In the genomic region with DNA sequence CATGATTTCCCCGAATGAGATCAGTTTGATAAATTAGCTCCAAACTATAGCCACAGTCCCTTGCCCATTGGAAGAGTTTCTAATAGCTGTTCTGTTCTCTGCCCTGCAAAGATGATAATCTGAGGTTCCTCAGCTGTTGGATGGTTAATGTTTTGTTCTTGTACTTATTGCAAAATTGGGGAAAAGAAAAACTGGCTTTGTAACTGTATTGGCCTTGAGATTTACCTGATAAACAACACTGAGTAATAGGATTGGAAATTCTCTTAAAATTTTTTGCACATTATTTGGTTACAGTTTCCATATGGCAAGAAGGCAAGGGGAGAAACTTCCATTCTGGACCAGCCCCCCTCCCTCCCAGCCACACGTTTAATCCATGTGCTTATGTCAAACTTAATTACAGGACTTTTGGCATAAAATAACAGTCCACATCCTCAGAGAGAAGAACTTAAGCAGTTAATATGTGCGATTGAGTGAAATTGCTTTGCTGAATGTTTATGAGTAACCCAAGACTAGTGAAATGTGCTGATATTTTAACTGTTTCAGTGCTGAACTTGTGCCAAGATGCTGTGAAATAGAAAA, we compare ENCODE assay signal across 13 cellular contexts.
A peak's percentile ranks its signal among the peaks of the same experiment; 100 is the strongest.
DNase-seq lines count a peak whose midpoint lies in the region; ATAC-seq and TF ChIP-seq lines count a peak whose summit lies in the region.
"Had no signal": no experiment of that assay in that cellular context is flagged by ENCODE, and none has a peak within 500 bp of the region (broad histone marks: within the 10 kb centered on the region; RNA-seq: fewer than 3 reads in every experiment).

No MANE protein-coding gene starts in this region.

- H3K36me3 ChIP-seq in adrenal gland (replicated peaks in 1 of 2) (no peaks in the 10 kb centered on the region), thoracic aorta (no peaks in the 10 kb centered on the region)

- TF ChIP-seq POLR2A in adrenal gland (IDR thresholded peaks at IDR 0.05) = no peak

- H3K4me1 ChIP-seq in adrenal gland (replicated peaks in 1 of 2) = peaks cover 10 to 17% of the 10 kb centered on the region in 2 donors
- peaks cover 12 to 43% of the 10 kb centered on the region in 2 donors for H3K4me1 ChIP-seq in thoracic aorta (ENCODE audit: control insufficient read depth in 1 of 2, low read depth in 2 of 2)

- peaks cover 5% of the 10 kb centered on the region for H3K4me1 Mint-ChIP-seq in activated naive CD8-positive, alpha-beta T cell treated with anti-CD3 and anti-CD28 coated beads, Interleukin-2, amount 10 ng/mL, durations not matched to agents 7 days and 5 days
- peaks cover 4% of the 10 kb centered on the region for H3K4me1 Mint-ChIP-seq in activated naive CD8-positive, alpha-beta T cell treated with anti-CD3 and anti-CD28 coated beads for 36 hours

- H3K36me3 Mint-ChIP-seq in activated naive CD8-positive, alpha-beta T cell treated with anti-CD3 and anti-CD28 coated beads, Interleukin-2, amount 10 ng/mL, durations not matched to agents 7 days and 5 days = no peaks in the 10 kb centered on the region
- no peaks in the 10 kb centered on the region for H3K36me3 Mint-ChIP-seq in activated naive CD8-positive, alpha-beta T cell treated with anti-CD3 and anti-CD28 coated beads for 36 hours

- 10 to 23% (median 12%) methylated on average over 3 of the region's 3 CpGs for WGBS in adrenal gland, 4 donors

- H3K4me3 Mint-ChIP-seq in activated naive CD8-positive, alpha-beta T cell treated with anti-CD3 and anti-CD28 coated beads, Interleukin-2, amount 10 ng/mL, durations not matched to agents 7 days and 5 days = peak overlapping the region; percentile 44
- H3K4me3 Mint-ChIP-seq in activated naive CD8-positive, alpha-beta T cell treated with anti-CD3 and anti-CD28 coated beads for 36 hours = no peak overlapping the region
- H3K4me3 Mint-ChIP-seq: activated CD8-positive, alpha-beta T cell treated with anti-CD3 and anti-CD28 coated beads for 36 hours; activated T-helper 1 cell treated with anti-CD3 and anti-CD28 coated beads, Interleukin-12 subunit alpha, Interleukin-12 subunit beta, Interleukin-2, Interleukin-4 antibody, amounts not matched to agents 30 ng/mL and 10 ng/mL and 1 ng/mL, durations not matched to agents 14 hours and 24 hours and 36 hours had no signal

- ATAC-seq in activated naive CD8-positive, alpha-beta T cell treated with anti-CD3 and anti-CD28 coated beads, Interleukin-2, amount 10 ng/mL, durations not matched to agents 7 days and 5 days (ENCODE audit: low read depth) = no peak
- ATAC-seq in thoracic aorta (ENCODE audit: insufficient number of reproducible peaks, low FRiP score, low read depth) (no peak), HG02870 (IDR thresholded peaks at IDR 0.05; ENCODE audit: unreplicated experiment) (no peak)
- ATAC-seq: activated CD8-positive, alpha-beta T cell treated with anti-CD3 and anti-CD28 coated beads for 36 hours had no signal

- H3K9me3 Mint-ChIP-seq in activated naive CD8-positive, alpha-beta T cell treated with anti-CD3 and anti-CD28 coated beads, Interleukin-2, amount 10 ng/mL, durations not matched to agents 7 days and 5 days = no peaks in the 10 kb centered on the region
- H3K9me3 Mint-ChIP-seq in activated naive CD8-positive, alpha-beta T cell treated with anti-CD3 and anti-CD28 coated beads for 36 hours = no peaks in the 10 kb centered on the region
- H3K9me3 Mint-ChIP-seq: activated CD8-positive, alpha-beta T cell treated with anti-CD3 and anti-CD28 coated beads for 36 hours; activated T-helper 1 cell treated with anti-CD3 and anti-CD28 coated beads, Interleukin-12 subunit alpha, Interleukin-12 subunit beta, Interleukin-2, Interleukin-4 antibody, amounts not matched to agents 30 ng/mL and 10 ng/mL and 1 ng/mL, durations not matched to agents 14 hours and 24 hours and 36 hours had no signal

- peaks cover 9% of the 10 kb centered on the region for H3K27me3 Mint-ChIP-seq in activated naive CD8-positive, alpha-beta T cell treated with anti-CD3 and anti-CD28 coated beads, Interleukin-2, amount 10 ng/mL, durations not matched to agents 7 days and 5 days
- H3K27me3 Mint-ChIP-seq in activated naive CD8-positive, alpha-beta T cell treated with anti-CD3 and anti-CD28 coated beads for 36 hours = no peaks in the 10 kb centered on the region
- H3K27me3 Mint-ChIP-seq: activated CD8-positive, alpha-beta T cell treated with anti-CD3 and anti-CD28 coated beads for 36 hours had no signal

- H3K27me3 ChIP-seq in adrenal gland (no peaks in the 10 kb centered on the region), layer of hippocampus (ENCODE audit: control insufficient read depth, insufficient read depth, low read length) (no peaks in the 10 kb centered on the region), thoracic aorta (replicated peaks; ENCODE audit: insufficient read depth) (no peaks in the 10 kb centered on the region)

- POLR2A ChIA-PET in activated naive CD8-positive, alpha-beta T cell treated with anti-CD3 and anti-CD28 coated beads, Interleukin-2, amount 10 ng/mL, durations not matched to agents 7 days and 5 days (lab: Charles Lee) = no interaction called here

- H3K27ac ChIP-seq in adrenal gland = peak overlapping the region in 3 of 5 donors; percentile 53 to 68 (median 68)
- peak overlapping the region; percentile 10 for H3K27ac ChIP-seq in layer of hippocampus (ENCODE audit: low read depth, low read length)
- H3K27ac ChIP-seq in thoracic aorta = peak overlapping the region; percentile 70 to 81

- peak overlapping the region in 1 of 4 donors; percentile 35 for H3K4me3 ChIP-seq in adrenal gland
- peak overlapping the region; percentile 68 for H3K4me3 ChIP-seq in thoracic aorta

- no peak for DNase-seq in activated naive CD8-positive, alpha-beta T cell treated with anti-CD3 and anti-CD28 coated beads, Interleukin-2, amount 10 ng/mL, durations not matched to agents 7 days and 5 days
- no peak for DNase-seq in activated naive CD8-positive, alpha-beta T cell treated with anti-CD3 and anti-CD28 coated beads for 36 hours
- no peak for DNase-seq in adrenal gland
- DNase-seq in thoracic aorta (ENCODE audit: low spot score) = no peak
- DNase-seq in hypothalamus (lab: John Stamatoyannopoulos, UW) = no peak
- no peak for DNase-seq in DMS79 (lab: John Stamatoyannopoulos, UW)
- DNase-seq: 8988T; activated CD8-positive, alpha-beta T cell treated with anti-CD3 and anti-CD28 coated beads for 36 hours; NCI-H1436 treated with DMSO at 0.1 percent for 48 hours; NCI-H446 had no signal

- no peak overlapping the region for H3K27ac Mint-ChIP-seq in activated naive CD8-positive, alpha-beta T cell treated with anti-CD3 and anti-CD28 coated beads, Interleukin-2, amount 10 ng/mL, durations not matched to agents 7 days and 5 days
- no peak overlapping the region for H3K27ac Mint-ChIP-seq in activated naive CD8-positive, alpha-beta T cell treated with anti-CD3 and anti-CD28 coated beads for 36 hours
- H3K27ac Mint-ChIP-seq: activated CD8-positive, alpha-beta T cell treated with anti-CD3 and anti-CD28 coated beads for 36 hours; activated T-helper 1 cell treated with anti-CD3 and anti-CD28 coated beads, Interleukin-12 subunit alpha, Interleukin-12 subunit beta, Interleukin-2, Interleukin-4 antibody, amounts not matched to agents 30 ng/mL and 10 ng/mL and 1 ng/mL, durations not matched to agents 14 hours and 24 hours and 36 hours had no signal

- intact Hi-C loops in adrenal gland (cut with DNase I) = no loop called here

- H3K9me3 ChIP-seq in adrenal gland (replicated peaks in 1 of 3) (no peaks in the 10 kb centered on the region), thoracic aorta (no peaks in the 10 kb centered on the region)

- no peak for TF ChIP-seq CTCF in adrenal gland (IDR thresholded peaks at IDR 0.05)
- no peak for TF ChIP-seq CTCF in thoracic aorta (IDR thresholded peaks at IDR 0.05)

Comparison
In these comparisons a context has a peak if more than half of its experiments do, and no peak if none do; other contexts are left out.
1. H3K27ac ChIP-seq: peak in every context shown above with its lines; median percentile 76 in thoracic aorta; 68 in adrenal gland; 10 in layer of hippocampus.